ENCODE assay signal across 8 cellular contexts in the genomic region with DNA sequence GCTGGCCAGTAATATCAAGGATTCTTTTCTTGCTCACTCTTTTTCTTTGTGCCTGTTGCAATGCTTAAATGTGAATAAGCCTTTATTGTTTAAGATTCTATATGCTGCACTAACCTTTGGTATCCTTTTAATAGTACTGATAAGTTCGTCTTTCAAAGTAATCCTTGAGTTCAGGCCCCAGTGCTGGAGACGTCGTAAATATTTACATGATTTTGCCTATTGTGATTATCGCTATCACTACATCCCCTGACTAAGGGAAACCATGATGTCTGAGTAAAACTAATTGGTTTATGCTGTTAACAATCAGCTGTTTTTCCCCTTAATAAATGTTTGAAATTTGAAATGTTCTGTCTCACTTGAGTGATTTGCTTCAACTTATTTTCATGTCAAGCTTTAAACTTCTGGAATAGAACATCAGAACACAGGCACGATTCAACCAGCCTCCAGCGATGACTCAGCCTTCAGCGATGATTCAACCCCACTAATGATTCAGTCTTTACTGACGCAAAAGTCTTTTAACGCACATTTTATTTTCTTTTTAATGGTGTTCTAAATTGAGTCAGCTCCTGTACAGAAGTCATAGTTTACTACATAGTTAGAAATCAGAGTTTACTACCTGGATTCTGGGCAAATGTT.
DNase-seq lines count a peak whose midpoint lies in the region; ATAC-seq and TF ChIP-seq lines count a peak whose summit lies in the region.

No MANE protein-coding gene starts in this region.

- no peak for TF ChIP-seq CTCF in RWPE1 (conservative IDR thresholded peaks at IDR 0.05; ENCODE audit: low read depth)

- H3K27ac ChIP-seq in RWPE1 = no peak overlapping the region

- DNase-seq in ELR (ENCODE audit: low read depth) (peak; percentile 94), RWPE1 (ENCODE audit: low spot score) (peak; percentile 93), amniotic stem cell (lab: John Stamatoyannopoulos, UW) (peak; percentile 39), kidney glomerular epithelial cell (lab: John Stamatoyannopoulos, UW) (peak; percentile 89), NCI-H524 (lab: John Stamatoyannopoulos, UW) (no peak)
- peak; percentile 44 for DNase-seq in stimulated activated CD8-positive, alpha-beta memory T cell treated with anti-CD3 and anti-CD28 coated beads, Interleukin-7, amount 100 ng/mL, for 24 hours (ENCODE audit: low read depth)

- ATAC-seq in HG03175 (IDR thresholded peaks at IDR 0.05; ENCODE audit: unreplicated experiment) (no peak), GM18868 (IDR thresholded peaks at IDR 0.05; ENCODE audit: unreplicated experiment) (no peak)

- CTCF ChIA-PET in RWPE1 (lab: Yijun Ruan, JAX) = interaction anchor here (1.1 to 1.6 kb wide), 2 partner anchors 14 to 19 kb away, joined by 3 to 11 read pairs; no protein-coding TSS in a partner anchor

- POLR2A ChIA-PET in RWPE1 (lab: Yijun Ruan, JAX; ENCODE audit: low non-redundant PET) = no interaction called here

Comparison
In these comparisons a context has a peak if more than half of its experiments do, and no peak if none do; other contexts are left out.
1. DNase-seq: peak in ELR (single experiment), RWPE1 (single experiment), amniotic stem cell (single experiment), kidney glomerular epithelial cell (single experiment) and stimulated activated CD8-positive, alpha-beta memory T cell treated with anti-CD3 and anti-CD28 coated beads, Interleukin-7, amount 100 ng/mL, for 24 hours (single experiment); none in NCI-H524 (0 of 2).